Comparison of ENCODE assay signal across 1 cellular context in genomic region chr1:234369033-234369430, GRCh38.
TF ChIP-seq lines count a peak whose summit lies in the region.

No MANE protein-coding gene starts in this region.

TF ChIP-seq in HepG2, 621 proteins besides CTCF, POLR2A, EP300 and RAD21:
- TF ChIP-seq ZNF432 (CRISPR knock-in tag; IDR thresholded peaks at IDR 0.05; ENCODE audit: borderline replicate concordance) (no peak), GPBP1L1 (CRISPR knock-in tag; IDR thresholded peaks at IDR 0.05) (no peak), SNRNP70 (IDR thresholded peaks at IDR 0.05; ENCODE audit: low read depth, low read length) (no peak), MAFF (IDR thresholded peaks at IDR 0.05; ENCODE audit: low read depth, low read length) (no peak), ZNF644 (CRISPR knock-in tag; IDR thresholded peaks at IDR 0.05; ENCODE audit: low read depth) (no peak), POLR2AphosphoS2 (IDR thresholded peaks at IDR 0.05; ENCODE audit: low read depth, low read length) (no peak), GFI1 (CRISPR knock-in tag; IDR thresholded peaks at IDR 0.05; ENCODE audit: borderline replicate concordance) (no peak)
